1 cellular context compared by ENCODE assay signal in the genomic region with DNA sequence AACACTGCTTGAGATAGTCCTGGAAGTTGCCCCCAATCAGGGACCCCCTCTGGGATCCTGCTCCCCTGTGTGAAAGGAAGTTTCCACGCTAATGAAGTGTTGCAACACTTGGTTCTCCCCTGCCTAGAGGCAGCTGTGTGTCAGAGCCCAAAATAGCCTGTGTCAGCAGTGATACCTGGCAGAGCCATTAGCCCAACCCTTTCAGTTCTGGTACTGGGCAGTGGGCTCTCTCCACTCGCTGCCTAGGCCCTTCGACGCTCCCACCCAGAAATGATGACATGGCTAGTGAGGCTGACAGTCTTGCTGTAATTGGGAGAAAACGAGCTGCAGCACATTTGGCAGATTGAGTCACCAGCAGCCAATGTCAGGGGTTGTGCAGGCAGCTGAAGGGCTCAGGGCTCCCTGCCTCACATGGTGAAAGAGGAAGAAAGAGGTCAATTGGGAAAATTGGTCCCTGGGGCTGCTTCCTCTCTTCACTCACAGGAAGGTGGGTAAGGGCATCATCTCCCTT.
TF ChIP-seq lines count a peak whose summit lies in the region.

No MANE protein-coding gene starts in this region.

TF ChIP-seq in HCT116, 20 proteins besides CTCF, POLR2A, EP300 and RAD21:
- TF ChIP-seq EZH2phosphoT487 (IDR thresholded peaks at IDR 0.05; ENCODE audit: borderline replicate concordance), result no peak
- no peak for TF ChIP-seq TCF7L2 (IDR thresholded peaks at IDR 0.05; ENCODE audit: borderline replicate concordance, extremely low read depth, insufficient read depth, insufficient read length)
- no peak for TF ChIP-seq SRF (IDR thresholded peaks at IDR 0.05; ENCODE audit: low read depth)
- TF ChIP-seq, protein P1, sequence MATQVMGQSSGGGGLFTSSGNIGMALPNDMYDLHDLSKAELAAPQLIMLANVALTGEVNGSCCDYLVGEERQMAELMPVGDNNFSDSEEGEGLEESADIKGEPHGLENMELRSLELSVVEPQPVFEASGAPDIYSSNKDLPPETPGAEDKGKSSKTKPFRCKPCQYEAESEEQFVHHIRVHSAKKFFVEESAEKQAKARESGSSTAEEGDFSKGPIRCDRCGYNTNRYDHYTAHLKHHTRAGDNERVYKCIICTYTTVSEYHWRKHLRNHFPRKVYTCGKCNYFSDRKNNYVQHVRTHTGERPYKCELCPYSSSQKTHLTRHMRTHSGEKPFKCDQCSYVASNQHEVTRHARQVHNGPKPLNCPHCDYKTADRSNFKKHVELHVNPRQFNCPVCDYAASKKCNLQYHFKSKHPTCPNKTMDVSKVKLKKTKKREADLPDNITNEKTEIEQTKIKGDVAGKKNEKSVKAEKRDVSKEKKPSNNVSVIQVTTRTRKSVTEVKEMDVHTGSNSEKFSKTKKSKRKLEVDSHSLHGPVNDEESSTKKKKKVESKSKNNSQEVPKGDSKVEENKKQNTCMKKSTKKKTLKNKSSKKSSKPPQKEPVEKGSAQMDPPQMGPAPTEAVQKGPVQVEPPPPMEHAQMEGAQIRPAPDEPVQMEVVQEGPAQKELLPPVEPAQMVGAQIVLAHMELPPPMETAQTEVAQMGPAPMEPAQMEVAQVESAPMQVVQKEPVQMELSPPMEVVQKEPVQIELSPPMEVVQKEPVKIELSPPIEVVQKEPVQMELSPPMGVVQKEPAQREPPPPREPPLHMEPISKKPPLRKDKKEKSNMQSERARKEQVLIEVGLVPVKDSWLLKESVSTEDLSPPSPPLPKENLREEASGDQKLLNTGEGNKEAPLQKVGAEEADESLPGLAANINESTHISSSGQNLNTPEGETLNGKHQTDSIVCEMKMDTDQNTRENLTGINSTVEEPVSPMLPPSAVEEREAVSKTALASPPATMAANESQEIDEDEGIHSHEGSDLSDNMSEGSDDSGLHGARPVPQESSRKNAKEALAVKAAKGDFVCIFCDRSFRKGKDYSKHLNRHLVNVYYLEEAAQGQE (IDR thresholded peaks at IDR 0.05; ENCODE audit: low read depth), result no peak
- no peak for TF ChIP-seq FOSL1 (IDR thresholded peaks at IDR 0.05; ENCODE audit: low read depth)
- TF ChIP-seq ZNF274 (IDR thresholded peaks at IDR 0.05; ENCODE audit: low read depth, low read length), result no peak
- TF ChIP-seq ELF1 (IDR thresholded peaks at IDR 0.05; ENCODE audit: borderline replicate concordance, low read depth), result no peak
TF ChIP-seq in HCT116: peak in this region for 0.
